ENCODE assay signal across 2 cellular contexts in the genomic region with DNA sequence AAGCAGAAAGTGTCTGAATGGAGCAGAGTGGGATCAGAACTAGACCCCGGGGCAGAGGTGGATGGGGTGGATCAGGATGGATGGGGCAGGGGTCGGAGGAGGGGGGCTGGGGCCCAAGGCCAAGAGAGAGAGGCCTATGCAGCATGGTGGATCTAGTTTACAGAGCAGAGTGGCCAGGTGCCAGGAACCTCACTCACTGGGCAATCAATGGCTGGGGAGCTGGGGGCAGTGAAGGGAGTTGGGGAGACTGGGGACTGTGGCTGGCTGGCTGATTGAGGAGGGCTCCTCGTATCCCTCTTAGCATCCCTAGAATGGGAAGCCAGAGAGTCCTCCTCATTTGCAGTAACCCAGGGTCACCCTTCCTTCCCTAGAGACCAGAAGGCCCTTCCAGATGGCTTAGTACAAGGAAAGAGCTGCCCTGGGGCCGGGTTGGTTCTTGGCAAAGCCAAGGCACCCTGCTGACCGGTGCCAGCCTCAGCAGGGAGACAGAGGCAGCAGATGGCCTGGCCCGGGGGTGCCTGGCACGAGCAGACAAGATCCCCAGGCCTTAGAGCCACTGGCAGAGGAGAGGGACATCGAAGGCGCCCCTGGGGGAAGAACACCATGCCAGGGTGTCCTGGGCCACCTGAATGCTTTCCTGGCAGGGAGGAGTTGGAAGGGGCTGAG.
TF ChIP-seq lines count a peak whose summit lies in the region.

No MANE protein-coding gene starts in this region.

TF ChIP-seq in SK-N-SH, 30 proteins besides CTCF, POLR2A, EP300 and RAD21:
- TF ChIP-seq EZH2phosphoT487 (IDR thresholded peaks at IDR 0.05; ENCODE audit: borderline replicate concordance, low read depth) (no peak), FOXJ3 (CRISPR knock-in tag; IDR thresholded peaks at IDR 0.05) (no peak), PBX3 (IDR thresholded peaks at IDR 0.05) (no peak), TEAD4 (IDR thresholded peaks at IDR 0.05; ENCODE audit: borderline replicate concordance, insufficient read depth) (no peak), GATA2 (CRISPR knock-in tag; IDR thresholded peaks at IDR 0.05) (no peak), RFX5 (IDR thresholded peaks at IDR 0.05; ENCODE audit: low read length) (no peak), GABPA (IDR thresholded peaks at IDR 0.05; ENCODE audit: low read depth) (no peak), CHD2 (IDR thresholded peaks at IDR 0.05; ENCODE audit: low read length, partially characterized antibody) (no peak), JUND (IDR thresholded peaks at IDR 0.05) (no peak), SIN3A (IDR thresholded peaks at IDR 0.05; ENCODE audit: borderline replicate concordance, low read depth, low read length) (no peak), USF1 (IDR thresholded peaks at IDR 0.05; ENCODE audit: borderline replicate concordance, low read depth) (no peak), POLR2AphosphoS5 (IDR thresholded peaks at IDR 0.05; ENCODE audit: low read depth, low read length) (no peak), FOSL2 (IDR thresholded peaks at IDR 0.05; ENCODE audit: borderline replicate concordance, low read depth) (no peak), MEF2A (IDR thresholded peaks at IDR 0.05; ENCODE audit: borderline replicate concordance, low read depth) (no peak), NFIC (IDR thresholded peaks at IDR 0.05; ENCODE audit: borderline replicate concordance) (no peak)

TF ChIP-seq in SK-N-SH treated with all-trans-retinoic acid at 6 μM for 48 hours, 23 proteins besides CTCF, POLR2A, EP300 and RAD21 (continued from another document):
- no peak for TF ChIP-seq POU6F1 (CRISPR knock-in tag; IDR thresholded peaks at IDR 0.05; ENCODE audit: borderline replicate concordance, low read depth)
- no peak for TF ChIP-seq ZFP3 (CRISPR knock-in tag; IDR thresholded peaks at IDR 0.05)
- no peak for TF ChIP-seq OSR1 (CRISPR knock-in tag; IDR thresholded peaks at IDR 0.05)
